ENCODE assay signal across 1 cellular context in the genomic region with DNA sequence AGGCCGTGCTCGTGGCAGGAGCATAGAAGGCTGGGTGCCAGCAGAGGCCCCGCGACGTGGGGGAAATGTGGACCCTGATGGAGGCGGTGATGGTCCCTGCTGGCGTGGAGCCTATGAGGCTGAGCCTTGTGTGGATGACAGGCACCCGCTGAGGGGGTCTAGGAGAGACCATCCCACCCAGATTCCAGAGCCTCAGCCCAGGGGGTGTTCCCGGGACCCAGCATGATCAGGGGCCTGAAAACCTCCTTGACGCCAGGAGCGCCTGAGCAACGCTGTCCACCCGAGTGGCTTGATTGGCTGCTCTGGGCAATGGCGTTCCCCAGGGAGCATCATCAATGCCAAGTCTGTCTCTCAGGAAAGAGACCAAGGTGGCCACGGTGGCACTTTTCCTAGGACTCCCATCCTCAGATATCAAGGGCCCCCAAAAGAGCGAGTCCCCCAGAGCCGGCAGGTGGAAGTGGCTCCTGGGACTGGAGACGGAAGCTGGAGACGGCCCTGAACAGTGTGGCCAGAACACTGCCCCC.
TF ChIP-seq lines count a peak whose summit lies in the region.

No MANE protein-coding gene starts in this region.

TF ChIP-seq in HepG2, 621 proteins besides CTCF, POLR2A, EP300 and RAD21:
- TF ChIP-seq MAZ (IDR thresholded peaks at IDR 0.05; ENCODE audit: borderline replicate concordance, low read depth, low read length): no peak
- TF ChIP-seq MAZ (CRISPR knock-in tag; IDR thresholded peaks at IDR 0.05; ENCODE audit: low read depth): no peak
- TF ChIP-seq FOXK1 (CRISPR knock-in tag; IDR thresholded peaks at IDR 0.05; ENCODE audit: borderline replicate concordance, low read depth): no peak
- no peak for TF ChIP-seq GTF3A (CRISPR knock-in tag; conservative IDR thresholded peaks at IDR 0.05)
- no peak for TF ChIP-seq NFATC3 (CRISPR knock-in tag; IDR thresholded peaks at IDR 0.05)
- no peak for TF ChIP-seq TEAD3 (CRISPR knock-in tag; optimal IDR thresholded peaks at IDR 0.05; ENCODE audit: borderline replicate concordance)
- no peak for TF ChIP-seq MEIS1 (CRISPR knock-in tag; IDR thresholded peaks at IDR 0.05; ENCODE audit: borderline replicate concordance)
- TF ChIP-seq, protein P1, sequence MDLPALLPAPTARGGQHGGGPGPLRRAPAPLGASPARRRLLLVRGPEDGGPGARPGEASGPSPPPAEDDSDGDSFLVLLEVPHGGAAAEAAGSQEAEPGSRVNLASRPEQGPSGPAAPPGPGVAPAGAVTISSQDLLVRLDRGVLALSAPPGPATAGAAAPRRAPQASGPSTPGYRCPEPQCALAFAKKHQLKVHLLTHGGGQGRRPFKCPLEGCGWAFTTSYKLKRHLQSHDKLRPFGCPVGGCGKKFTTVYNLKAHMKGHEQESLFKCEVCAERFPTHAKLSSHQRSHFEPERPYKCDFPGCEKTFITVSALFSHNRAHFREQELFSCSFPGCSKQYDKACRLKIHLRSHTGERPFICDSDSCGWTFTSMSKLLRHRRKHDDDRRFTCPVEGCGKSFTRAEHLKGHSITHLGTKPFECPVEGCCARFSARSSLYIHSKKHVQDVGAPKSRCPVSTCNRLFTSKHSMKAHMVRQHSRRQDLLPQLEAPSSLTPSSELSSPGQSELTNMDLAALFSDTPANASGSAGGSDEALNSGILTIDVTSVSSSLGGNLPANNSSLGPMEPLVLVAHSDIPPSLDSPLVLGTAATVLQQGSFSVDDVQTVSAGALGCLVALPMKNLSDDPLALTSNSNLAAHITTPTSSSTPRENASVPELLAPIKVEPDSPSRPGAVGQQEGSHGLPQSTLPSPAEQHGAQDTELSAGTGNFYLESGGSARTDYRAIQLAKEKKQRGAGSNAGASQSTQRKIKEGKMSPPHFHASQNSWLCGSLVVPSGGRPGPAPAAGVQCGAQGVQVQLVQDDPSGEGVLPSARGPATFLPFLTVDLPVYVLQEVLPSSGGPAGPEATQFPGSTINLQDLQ (CRISPR knock-in tag; IDR thresholded peaks at IDR 0.05): no peak
- TF ChIP-seq ZNF235 (CRISPR knock-in tag; IDR thresholded peaks at IDR 0.05; ENCODE audit: borderline replicate concordance): no peak
- TF ChIP-seq DNMT3B (CRISPR knock-in tag; conservative IDR thresholded peaks at IDR 0.05): no peak
- TF ChIP-seq, protein P2, sequence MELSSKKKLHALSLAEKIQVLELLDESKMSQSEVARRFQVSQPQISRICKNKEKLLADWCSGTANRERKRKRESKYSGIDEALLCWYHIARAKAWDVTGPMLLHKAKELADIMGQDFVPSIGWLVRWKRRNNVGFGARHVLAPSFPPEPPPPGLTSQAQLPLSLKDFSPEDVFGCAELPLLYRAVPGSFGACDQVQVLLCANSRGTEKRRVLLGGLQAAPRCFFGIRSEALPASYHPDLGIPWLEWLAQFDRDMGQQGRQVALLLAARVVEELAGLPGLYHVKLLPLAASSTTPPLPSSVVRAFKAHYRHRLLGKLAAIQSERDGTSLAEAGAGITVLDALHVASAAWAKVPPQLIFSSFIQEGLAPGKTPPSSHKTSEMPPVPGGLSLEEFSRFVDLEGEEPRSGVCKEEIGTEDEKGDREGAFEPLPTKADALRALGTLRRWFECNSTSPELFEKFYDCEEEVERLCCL (CRISPR knock-in tag; IDR thresholded peaks at IDR 0.05; ENCODE audit: borderline replicate concordance): no peak
- TF ChIP-seq ZNF598 (CRISPR knock-in tag; IDR thresholded peaks at IDR 0.05; ENCODE audit: borderline replicate concordance): no peak
- TF ChIP-seq, protein P3, sequence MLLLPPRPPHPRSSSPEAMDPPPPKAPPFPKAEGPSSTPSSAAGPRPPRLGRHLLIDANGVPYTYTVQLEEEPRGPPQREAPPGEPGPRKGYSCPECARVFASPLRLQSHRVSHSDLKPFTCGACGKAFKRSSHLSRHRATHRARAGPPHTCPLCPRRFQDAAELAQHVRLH (CRISPR knock-in tag; IDR thresholded peaks at IDR 0.05; ENCODE audit: borderline replicate concordance, low read depth): no peak
- no peak for TF ChIP-seq MZF1 (CRISPR knock-in tag; IDR thresholded peaks at IDR 0.05; ENCODE audit: borderline replicate concordance)
- no peak for TF ChIP-seq ZNF224 (CRISPR knock-in tag; IDR thresholded peaks at IDR 0.05)
- no peak for TF ChIP-seq ZNF570 (CRISPR knock-in tag; IDR thresholded peaks at IDR 0.05; ENCODE audit: borderline replicate concordance)
- TF ChIP-seq ZNF687 (CRISPR knock-in tag; IDR thresholded peaks at IDR 0.05): no peak
TF ChIP-seq in HepG2: peak in this region for 0.
